ENCODE assay signal across 1 cellular context in the genomic region with DNA sequence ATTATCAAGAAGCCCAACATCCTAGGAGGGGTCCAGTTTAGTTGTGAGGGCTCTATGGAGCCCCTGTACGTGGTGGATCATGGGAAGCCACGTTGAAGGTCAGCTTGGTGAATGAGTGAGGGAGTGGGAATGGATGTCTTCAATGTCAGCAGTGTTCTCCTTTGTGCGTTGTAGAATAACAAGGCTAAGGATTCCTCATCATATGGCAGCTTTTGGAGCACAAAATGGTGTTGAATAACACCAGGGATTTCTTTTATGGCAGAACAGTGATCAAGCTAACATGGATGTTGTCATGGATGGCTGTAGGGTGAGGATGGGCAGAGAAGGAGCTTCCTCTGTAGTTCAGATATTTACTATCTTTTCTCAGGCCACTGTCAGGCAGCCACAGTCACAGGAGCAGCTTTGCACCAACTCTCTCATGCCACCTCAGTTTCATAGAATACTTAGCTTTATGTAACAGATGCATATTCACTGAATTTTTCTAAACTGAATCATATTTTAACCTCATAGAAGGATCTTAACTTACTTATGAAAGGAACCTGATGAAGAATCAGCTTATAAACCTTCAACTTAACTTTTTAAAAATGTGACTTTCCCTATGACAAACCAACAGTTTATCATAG.
TF ChIP-seq lines count a peak whose summit lies in the region.

No MANE protein-coding gene starts in this region.

TF ChIP-seq in IMR-90, 13 proteins besides CTCF, POLR2A, EP300 and RAD21:
- TF ChIP-seq MXI1 (IDR thresholded peaks at IDR 0.05; ENCODE audit: borderline replicate concordance, low read depth, low read length) (no peak), BHLHE40 (IDR thresholded peaks at IDR 0.05; ENCODE audit: low read depth, low read length) (no peak)
- TF ChIP-seq, protein P1, sequence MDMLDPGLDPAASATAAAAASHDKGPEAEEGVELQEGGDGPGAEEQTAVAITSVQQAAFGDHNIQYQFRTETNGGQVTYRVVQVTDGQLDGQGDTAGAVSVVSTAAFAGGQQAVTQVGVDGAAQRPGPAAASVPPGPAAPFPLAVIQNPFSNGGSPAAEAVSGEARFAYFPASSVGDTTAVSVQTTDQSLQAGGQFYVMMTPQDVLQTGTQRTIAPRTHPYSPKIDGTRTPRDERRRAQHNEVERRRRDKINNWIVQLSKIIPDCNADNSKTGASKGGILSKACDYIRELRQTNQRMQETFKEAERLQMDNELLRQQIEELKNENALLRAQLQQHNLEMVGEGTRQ (IDR thresholded peaks at IDR 0.05; ENCODE audit: low read depth, low read length), result no peak
